ENCODE assay signal across 8 cellular contexts in the genomic region with DNA sequence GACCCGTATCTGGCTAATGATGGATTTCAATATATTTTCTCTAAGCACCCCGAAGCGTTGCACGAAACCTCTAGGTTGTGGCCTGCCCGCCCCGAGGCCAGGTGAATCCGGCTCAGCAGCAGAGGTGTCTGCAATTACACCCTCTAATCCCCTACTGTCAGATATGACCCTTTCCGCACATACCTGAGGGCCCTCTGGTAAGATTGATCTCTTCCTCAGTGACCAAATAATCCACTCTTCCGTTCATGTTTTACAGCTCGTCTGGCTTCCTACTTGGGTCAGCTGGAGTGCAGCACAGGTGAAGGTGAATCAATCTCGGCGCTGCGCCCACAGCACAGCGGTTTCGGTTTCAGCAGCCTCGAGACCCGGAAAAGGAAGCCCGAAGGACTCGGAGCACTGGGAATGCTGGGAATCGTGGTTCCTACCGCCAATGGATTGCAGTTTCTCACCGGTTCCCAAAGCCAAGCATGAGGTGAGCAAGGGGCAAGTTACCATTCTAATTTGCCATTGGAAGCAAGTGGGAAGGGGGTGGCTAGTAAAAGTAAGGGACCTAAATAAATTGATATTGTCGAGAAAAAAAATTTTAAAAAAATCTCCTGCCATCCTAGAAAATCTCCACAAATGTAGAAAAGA. TPM values are rescaled to one million over a fixed set of nuclear protein-coding genes. Genes with fewer than 3 reads are reported as not detected.
A peak's percentile ranks its signal among the peaks of the same experiment; 100 is the strongest.
DNase-seq lines count a peak whose midpoint lies in the region; TF ChIP-seq lines count a peak whose summit lies in the region.

A gene with protein sequence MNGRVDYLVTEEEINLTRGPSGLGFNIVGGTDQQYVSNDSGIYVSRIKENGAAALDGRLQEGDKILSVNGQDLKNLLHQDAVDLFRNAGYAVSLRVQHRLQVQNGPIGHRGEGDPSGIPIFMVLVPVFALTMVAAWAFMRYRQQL (minus strand): TSS at position 374 of the 633 bp plus-strand sequence. CDS start 127 bp downstream, at position 247.

- WGBS in tibial nerve, 2 donors, result 1 to 2% methylated on average over 23 of the region's 23 CpGs

- TF ChIP-seq CTCF in left ventricle myocardium inferior (IDR thresholded peaks at IDR 0.05; ENCODE audit: borderline replicate concordance) (no peak), tibial nerve (IDR thresholded peaks at IDR 0.05) (no peak)

- peaks cover 29% of the 10 kb centered on the region for H3K4me1 ChIP-seq in left ventricle myocardium inferior
- H3K4me1 ChIP-seq in tibial nerve, result peaks cover 0 to 27% (median 5%) of the 10 kb centered on the region in 4 donors

- no peak for TF ChIP-seq POLR2A in tibial nerve (IDR thresholded peaks at IDR 0.05)

- H3K27ac ChIP-seq in left ventricle myocardium inferior (replicated peaks) (peak within 1 kb of the TSS; percentile 84), tibial nerve (peak within 1 kb of the TSS in 3 of 4 donors; percentile 39 to 76 (median 48))

- H3K4me3 ChIP-seq in left ventricle myocardium inferior (peak within 1 kb of the TSS; percentile 87), tibial nerve (peak within 1 kb of the TSS; percentile 47 to 77 (median 62))

- peaks cover 6% of the 10 kb centered on the region for H3K36me3 ChIP-seq in left ventricle myocardium inferior
- H3K36me3 ChIP-seq in tibial nerve, result peaks cover 0 to under 1% (median 0%) of the 10 kb centered on the region in 3 donors

- H3K27me3 ChIP-seq in left ventricle myocardium inferior (ENCODE audit: low read depth) (no peaks in the 10 kb centered on the region), tibial nerve (peaks cover 0 to 4% of the 10 kb centered on the region in 2 donors)

- H3K9me3 ChIP-seq in left ventricle myocardium inferior (replicated peaks) (no peaks in the 10 kb centered on the region), tibial nerve (no peaks in the 10 kb centered on the region)

- DNase-seq in activated gamma-delta T cell treated with Interleukin-2 at 50 U/mL for 16 hours, result peak; percentile 47
- no peak for DNase-seq in activated gamma-delta T cell (lab: John Stamatoyannopoulos, UW)
- DNase-seq in LoVo (ENCODE audit: low spot score), result peak; percentile 91
- peak; percentile 19 to 81 for DNase-seq in SW 1271 (lab: John Stamatoyannopoulos, UW)
- peak; percentile 34 for DNase-seq in amniotic stem cell (lab: John Stamatoyannopoulos, UW)
- DNase-seq in left ventricle myocardium inferior, result peak; percentile 69
- DNase-seq in pons (ENCODE audit: low spot score), result peak; percentile 59
- peak; percentile 15 to 44 for DNase-seq in tibial nerve (ENCODE audit: low spot score in 2 of 2)

- peak in 1 of 2 donors; percentile 58 for TF ChIP-seq EP300 in tibial nerve (IDR thresholded peaks at IDR 0.05)

- intact Hi-C loops in left ventricle myocardium inferior (cut with micrococcal nuclease), result no loop called here

RNA-seq across cellular contexts. Expression of the gene that starts here (rescaled TPM):
- total RNA-seq in left ventricle myocardium inferior, result 67.6 TPM
- 10 to 100 TPM; 17.4 to 28.8 (median 25.3) TPM for total RNA-seq in tibial nerve
